In the genomic region with DNA sequence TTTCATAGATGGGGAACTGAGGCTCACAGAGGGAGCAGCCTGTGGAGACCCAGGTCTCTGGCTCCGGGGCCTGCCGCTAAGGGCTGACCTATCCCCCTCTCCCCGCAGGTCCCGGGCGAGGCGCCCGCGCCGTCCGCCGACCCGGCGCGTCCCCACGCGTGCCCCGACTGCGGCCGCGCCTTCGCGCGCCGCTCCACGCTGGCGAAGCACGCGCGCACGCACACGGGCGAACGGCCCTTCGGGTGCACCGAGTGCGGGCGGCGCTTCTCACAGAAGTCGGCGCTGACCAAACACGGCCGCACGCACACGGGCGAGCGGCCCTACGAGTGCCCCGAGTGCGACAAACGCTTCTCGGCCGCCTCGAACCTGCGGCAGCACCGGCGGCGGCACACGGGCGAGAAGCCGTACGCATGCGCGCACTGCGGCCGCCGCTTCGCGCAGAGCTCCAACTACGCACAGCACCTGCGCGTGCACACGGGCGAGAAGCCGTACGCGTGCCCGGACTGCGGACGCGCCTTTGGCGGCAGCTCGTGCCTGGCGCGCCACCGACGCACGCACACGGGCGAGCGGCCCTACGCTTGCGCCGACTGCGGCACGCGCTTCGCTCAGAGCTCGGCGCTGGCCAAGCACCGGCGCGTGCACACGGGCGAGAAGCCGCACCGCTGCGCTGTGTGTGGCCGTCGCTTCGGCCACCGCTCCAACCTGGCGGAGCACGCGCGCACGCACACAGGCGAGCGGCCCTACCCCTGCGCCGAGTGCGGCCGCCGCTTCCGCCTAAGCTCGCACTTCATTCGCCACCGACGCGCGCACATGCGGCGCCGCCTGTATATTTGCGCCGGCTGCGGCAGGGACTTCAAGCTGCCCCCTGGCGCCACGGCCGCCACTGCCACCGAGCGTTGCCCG, we compare ENCODE assay signal across 8 cellular contexts. TPM values are rescaled to one million over a fixed set of nuclear protein-coding genes. Genes with fewer than 3 reads are reported as not detected.
DNase-seq lines count a peak whose midpoint lies in the region; ATAC-seq and TF ChIP-seq lines count a peak whose summit lies in the region.

No MANE protein-coding gene starts in this region.

- H3K4me3 ChIP-seq in endodermal cell (ENCODE audit: low read length), result peak overlapping the region; percentile 71

- TF ChIP-seq CTCF in endodermal cell (conservative IDR thresholded peaks at IDR 0.05) (peak; percentile 62), mesothelial cell of epicardium (IDR thresholded peaks at IDR 0.05; ENCODE audit: unreplicated experiment) (no peak)

- no peaks in the 10 kb centered on the region for H3K27me3 Mint-ChIP-seq in endodermal cell (ENCODE audit: insufficient read depth)
- H3K27me3 Mint-ChIP-seq in mesothelial cell of epicardium (ENCODE audit: low read depth), result no peaks in the 10 kb centered on the region

- H3K4me1 Mint-ChIP-seq in endodermal cell, result peaks cover 15% of the 10 kb centered on the region
- peaks cover 14% of the 10 kb centered on the region for H3K4me1 Mint-ChIP-seq in mesothelial cell of epicardium

- 6 to 13% methylated on average over 46 to 142 of the region's 142 CpGs for WGBS in endodermal cell (ENCODE audit: insufficient coverage in 1 of 2, insufficient read length in 1 of 2), 2 experiments

- peak overlapping the region; percentile 17 for H3K27ac ChIP-seq in endodermal cell (ENCODE audit: low read depth, low read length)

- H3K9me3 Mint-ChIP-seq in endodermal cell (no peaks in the 10 kb centered on the region), mesothelial cell of epicardium (no peaks in the 10 kb centered on the region)

- ATAC-seq in GM18907 (IDR thresholded peaks at IDR 0.05; ENCODE audit: unreplicated experiment), result peak; percentile 79
- peak; percentile 71 for ATAC-seq in HG03159 (IDR thresholded peaks at IDR 0.05; ENCODE audit: unreplicated experiment)

- DNase-seq in AG08396 (ENCODE audit: low spot score), result peak; percentile 95
- DNase-seq in NCI-H69 (lab: John Stamatoyannopoulos, UW), result peak; percentile 99
- peak; percentile 55 for DNase-seq in activated CD8-positive, alpha-beta memory T cell treated with anti-CD3 and anti-CD28 coated beads, Interleukin-2, amount 50 U/mL, for 1 hour (ENCODE audit: extremely low read depth)
- DNase-seq in endodermal cell, result peak; percentile 95
- peak; percentile 70 to 81 for DNase-seq in mesothelial cell of epicardium (ENCODE audit: low spot score in 2 of 2, unreplicated experiment in 2 of 2)
- peak; percentile 74 to 81 for DNase-seq in stimulated activated CD8-positive, alpha-beta memory T cell treated with anti-CD3 and anti-CD28 coated beads, Interleukin-15, amount 100 ng/mL, for 4 hours (ENCODE audit: low read depth in 2 of 2)

- no peaks in the 10 kb centered on the region for H3K9me3 ChIP-seq in endodermal cell (ENCODE audit: control insufficient read depth, low read length)

- H3K36me3 ChIP-seq in endodermal cell (ENCODE audit: control insufficient read depth, insufficient read depth, low read length), result peaks cover 47% of the 10 kb centered on the region

- peak overlapping the region; percentile 26 for H3K4me3 Mint-ChIP-seq in endodermal cell
- peak overlapping the region; percentile 61 for H3K4me3 Mint-ChIP-seq in mesothelial cell of epicardium

- H3K27ac Mint-ChIP-seq in endodermal cell, result no peak overlapping the region
- H3K27ac Mint-ChIP-seq in mesothelial cell of epicardium, result no peak overlapping the region

- peak overlapping the region; percentile 20 for H3K9ac ChIP-seq in endodermal cell (ENCODE audit: extremely low read depth, low read length, poor library complexity, severe bottlenecking)

- peaks cover 50% of the 10 kb centered on the region for H3K36me3 Mint-ChIP-seq in endodermal cell (ENCODE audit: low read depth)
- peaks cover 17% of the 10 kb centered on the region for H3K36me3 Mint-ChIP-seq in mesothelial cell of epicardium

- H3K4me1 ChIP-seq in endodermal cell (ENCODE audit: control insufficient read depth, insufficient read depth, low read length), result no peaks in the 10 kb centered on the region

- H3K27me3 ChIP-seq in endodermal cell (ENCODE audit: control insufficient read depth, insufficient read depth, low read length, poor library complexity, severe bottlenecking), result no peaks in the 10 kb centered on the region

RNA-seq across cellular contexts. Expression of gene ZNF771, which starts 10.3 kb away (rescaled TPM):
- total RNA-seq in endodermal cell (10 to 100 TPM; 14.7 to 16.6 TPM), mesothelial cell of epicardium (10.7 to 12.6 TPM (median 11.8 TPM) in 3 replicates)
- 9.5 TPM for polyA plus RNA-seq in endodermal cell (2013, experiment 1 of 2)
- polyA plus RNA-seq in endodermal cell (2013, experiment 2 of 2), result 9.1 TPM

RNA-seq across cellular contexts. Expression of gene DCTPP1, which starts 12.1 kb away (rescaled TPM):
- total RNA-seq in endodermal cell (10 to 100 TPM; 54.8 to 61.9 TPM), mesothelial cell of epicardium (31.8 to 35.4 TPM (median 33.1 TPM) in 3 replicates)
- polyA plus RNA-seq in endodermal cell (2013, experiment 1 of 2), result 55.9 TPM
- 53.5 TPM for polyA plus RNA-seq in endodermal cell (2013, experiment 2 of 2)

RNA-seq across cellular contexts. Expression of gene ZNF48, which starts 22.5 kb away (rescaled TPM):
- total RNA-seq in endodermal cell (10 to 100 TPM; 40.1 to 58.4 TPM), mesothelial cell of epicardium (24.2 to 25.2 TPM (median 24.8 TPM) in 3 replicates)
- polyA plus RNA-seq in endodermal cell (2013, experiment 1 of 2), result 66.8 TPM
- polyA plus RNA-seq in endodermal cell (2013, experiment 2 of 2), result 70.0 TPM

RNA-seq across cellular contexts. Expression of gene SEPHS2, which starts 28.0 kb away (rescaled TPM):
- 10 to 100 TPM; 35.7 to 37.5 TPM for total RNA-seq in endodermal cell
- 25.1 TPM for polyA plus RNA-seq in endodermal cell (2013, experiment 1 of 2)
- polyA plus RNA-seq in endodermal cell (2013, experiment 2 of 2), result 23.7 TPM
- total RNA-seq in mesothelial cell of epicardium, result 27.3 to 29.5 TPM (median 29.3 TPM) in 3 replicates

RNA-seq across cellular contexts. Expression of gene SEPTIN1, which starts 35.3 kb away (rescaled TPM):
- total RNA-seq in endodermal cell, result 1 to 10 TPM; 1.1 to 2.3 TPM
- 3.3 TPM for polyA plus RNA-seq in endodermal cell (2013, experiment 1 of 2)
- polyA plus RNA-seq in endodermal cell (2013, experiment 2 of 2), result 2.0 TPM
- total RNA-seq in mesothelial cell of epicardium, result 0.86 to 1.6 TPM (median 1.4 TPM) in 3 replicates

Comparison
In these comparisons a context has a peak if more than half of its experiments do, and no peak if none do; other contexts are left out.
1. Peak in every context shown above with its lines: DNase-seq, ATAC-seq, H3K4me3 ChIP-seq and H3K27ac ChIP-seq.